21 cellular contexts compared by ENCODE assay signal in the genomic region with DNA sequence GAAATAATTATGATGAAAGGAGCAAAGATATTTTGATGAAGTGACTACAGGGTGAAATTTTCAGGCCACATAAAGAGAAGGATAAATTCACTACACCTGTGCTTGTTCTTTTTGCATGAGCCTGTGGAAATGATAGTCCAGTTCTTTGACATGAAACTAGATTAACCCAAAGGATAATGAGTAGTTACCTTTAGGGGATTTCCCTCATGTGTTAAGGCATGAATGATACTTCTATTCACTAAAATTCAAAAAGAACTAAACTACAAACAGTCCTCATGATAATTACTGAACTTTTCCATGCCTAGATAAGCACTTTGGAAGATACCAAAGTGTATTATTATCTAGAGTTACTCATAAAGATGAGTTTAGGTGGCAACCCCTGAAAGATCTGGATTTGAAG.
DNase-seq lines count a peak whose midpoint lies in the region; ATAC-seq, FAIRE-seq and TF ChIP-seq lines count a peak whose summit lies in the region.
"Had no signal": no experiment of that assay in that cellular context is flagged by ENCODE, and none has a peak within 500 bp of the region (broad histone marks: within the 10 kb centered on the region; RNA-seq: fewer than 3 reads in every experiment).

No MANE protein-coding gene starts in this region.

- CTCF ChIA-PET in activated CD8-positive, alpha-beta T cell treated with anti-CD3 and anti-CD28 coated beads for 36 hours (lab: Charles Lee): no interaction called here
- CTCF ChIA-PET in activated CD8-positive, alpha-beta T cell treated with anti-CD3 and anti-CD28 coated beads, Interleukin-2, amount 10 ng/mL, durations not matched to agents 7 days and 5 days (lab: Charles Lee): interaction anchor here (1.0 to 2.2 kb wide), 3 partner anchors 10 to 230 kb away, joined by 3 to 8 read pairs (median 5); no protein-coding TSS in a partner anchor
- CTCF ChIA-PET in T-cell (lab: Charles Lee): interaction anchor here in 1 of 2 donors (1.0 kb wide), 1 partner anchor 230 kb away, joined by 3 read pairs; no protein-coding TSS in a partner anchor

- H3K27me3 Mint-ChIP-seq in activated CD8-positive, alpha-beta T cell treated with anti-CD3 and anti-CD28 coated beads for 36 hours: no peaks in the 10 kb centered on the region
- no peaks in the 10 kb centered on the region for H3K27me3 Mint-ChIP-seq in activated CD8-positive, alpha-beta T cell treated with anti-CD3 and anti-CD28 coated beads, Interleukin-2, amount 10 ng/mL, durations not matched to agents 7 days and 5 days (ENCODE audit: low read depth)
- H3K27me3 Mint-ChIP-seq in T-cell: peaks cover 0 to 2% of the 10 kb centered on the region in 2 donors

- peaks cover 17% of the 10 kb centered on the region for H3K36me3 Mint-ChIP-seq in activated CD8-positive, alpha-beta T cell treated with anti-CD3 and anti-CD28 coated beads for 36 hours (ENCODE audit: low read depth)
- H3K36me3 Mint-ChIP-seq in activated CD8-positive, alpha-beta T cell treated with anti-CD3 and anti-CD28 coated beads, Interleukin-2, amount 10 ng/mL, durations not matched to agents 7 days and 5 days (ENCODE audit: low read depth): peaks cover 51% of the 10 kb centered on the region
- peaks cover 10% of the 10 kb centered on the region for H3K36me3 Mint-ChIP-seq in T-cell

- H3K4me1 Mint-ChIP-seq in activated CD8-positive, alpha-beta T cell treated with anti-CD3 and anti-CD28 coated beads for 36 hours (ENCODE audit: low read depth): peaks cover 44% of the 10 kb centered on the region
- peaks cover 19% of the 10 kb centered on the region for H3K4me1 Mint-ChIP-seq in activated CD8-positive, alpha-beta T cell treated with anti-CD3 and anti-CD28 coated beads, Interleukin-2, amount 10 ng/mL, durations not matched to agents 7 days and 5 days (ENCODE audit: low read depth)
- peaks cover 5 to 7% (median 6%) of the 10 kb centered on the region in 3 donors for H3K4me1 Mint-ChIP-seq in T-cell

- ATAC-seq in activated CD8-positive, alpha-beta T cell treated with anti-CD3 and anti-CD28 coated beads for 36 hours: peak; percentile 43
- ATAC-seq in activated CD8-positive, alpha-beta T cell treated with anti-CD3 and anti-CD28 coated beads, Interleukin-2, amount 10 ng/mL, durations not matched to agents 7 days and 5 days: no peak
- no peak for ATAC-seq in T-cell (replicated peaks in 1 of 4)

- peaks cover 85% of the 10 kb centered on the region for H3K36me3 ChIP-seq in Loucy (ENCODE audit: insufficient read depth, low read length)
- H3K36me3 ChIP-seq: Peyer's patch had no signal

- peaks cover 99% of the 10 kb centered on the region for H4K20me1 ChIP-seq in Loucy (ENCODE audit: insufficient read depth, low read length, poor library complexity, severe bottlenecking)

- intact Hi-C loops in activated CD8-positive, alpha-beta T cell treated with anti-CD3 and anti-CD28 coated beads for 36 hours (cut with micrococcal nuclease): no loop called here

- H3K4me1 ChIP-seq in Loucy (ENCODE audit: insufficient read depth, low read length, poor library complexity, severe bottlenecking): peaks cover 37% of the 10 kb centered on the region
- H3K4me1 ChIP-seq: Caco-2, Peyer's patch had no signal

- H3K9me3 ChIP-seq in Loucy (ENCODE audit: insufficient read depth, low read depth, low read length): no peaks in the 10 kb centered on the region
- H3K9me3 ChIP-seq: Caco-2, Peyer's patch had no signal

- TF ChIP-seq CTCF in activated CD8-positive, alpha-beta T cell treated with anti-CD3 and anti-CD28 coated beads for 36 hours (IDR thresholded peaks at IDR 0.05): no peak
- TF ChIP-seq CTCF in D721Med (IDR thresholded peaks at IDR 0.05; ENCODE audit: insufficient read depth, missing control alignments) (no peak), Loucy (conservative IDR thresholded peaks at IDR 0.05; ENCODE audit: low read length) (no peak)

- no peak for DNase-seq in activated CD8-positive, alpha-beta T cell treated with anti-CD3 and anti-CD28 coated beads for 36 hours
- no peak for DNase-seq in activated CD8-positive, alpha-beta T cell treated with anti-CD3 and anti-CD28 coated beads, Interleukin-2, amount 10 ng/mL, durations not matched to agents 7 days and 5 days
- DNase-seq in D721Med (ENCODE audit: insufficient read length, low spot score): no peak
- no peak for DNase-seq in epithelial cell of prostate (ENCODE audit: low read depth, low spot score)
- DNase-seq in T-helper 2 cell: no peak
- DNase-seq in EL: no peak
- no peak for DNase-seq in T-cell
- DNase-seq: Caco-2, DMS79, GDM1, GOT3, HFFc6, KG1, NCI-H1417, NCI-H2029, NCI-H2171 treated with DMSO at 0.1 percent for 48 hours, NCI-H510A treated with DMSO at 0.1 percent for 48 hours, Peyer's patch, SHP77 had no signal

- no peaks in the 10 kb centered on the region for H3K9me2 ChIP-seq in Loucy (replicated peaks; ENCODE audit: low read depth, low read length)

- H3K9me3 Mint-ChIP-seq in activated CD8-positive, alpha-beta T cell treated with anti-CD3 and anti-CD28 coated beads for 36 hours: peaks cover 3% of the 10 kb centered on the region
- H3K9me3 Mint-ChIP-seq in activated CD8-positive, alpha-beta T cell treated with anti-CD3 and anti-CD28 coated beads, Interleukin-2, amount 10 ng/mL, durations not matched to agents 7 days and 5 days (ENCODE audit: insufficient read depth): no peaks in the 10 kb centered on the region
- H3K9me3 Mint-ChIP-seq in T-cell: peaks cover 0 to 5% (median 0%) of the 10 kb centered on the region in 3 donors
- H3K9me3 Mint-ChIP-seq: HFFc6 had no signal

- FAIRE-seq in D721Med (lab: Jason Lieb, UNC): peak; percentile 90

- H3K4me3 Mint-ChIP-seq in activated CD8-positive, alpha-beta T cell treated with anti-CD3 and anti-CD28 coated beads for 36 hours: no peak overlapping the region
- no peak overlapping the region for H3K4me3 Mint-ChIP-seq in activated CD8-positive, alpha-beta T cell treated with anti-CD3 and anti-CD28 coated beads, Interleukin-2, amount 10 ng/mL, durations not matched to agents 7 days and 5 days
- H3K4me3 Mint-ChIP-seq in T-cell: no peak overlapping the region
- H3K4me3 Mint-ChIP-seq: CD14-positive monocyte, HFFc6 had no signal

- peaks cover 13% of the 10 kb centered on the region; the same call in 1 of the 2 replicates for H3F3A ChIP-seq in Loucy (ENCODE audit: low read depth)

- H3K9ac ChIP-seq in Loucy (ENCODE audit: low read depth, low read length, poor library complexity, severe bottlenecking): no peak overlapping the region

- no peak overlapping the region for H2AFZ ChIP-seq in Loucy (ENCODE audit: low read length)

- peak overlapping the region; percentile 94 for H3K27ac ChIP-seq in epithelial cell of prostate
- H3K27ac ChIP-seq: Peyer's patch had no signal

- POLR2A ChIA-PET in activated CD8-positive, alpha-beta T cell treated with anti-CD3 and anti-CD28 coated beads for 36 hours (lab: Charles Lee): no interaction called here
- POLR2A ChIA-PET in activated CD8-positive, alpha-beta T cell treated with anti-CD3 and anti-CD28 coated beads, Interleukin-2, amount 10 ng/mL, durations not matched to agents 7 days and 5 days (lab: Charles Lee): no interaction called here
- POLR2A ChIA-PET in T-cell (lab: Charles Lee): no interaction called here

- H3K4me2 ChIP-seq in Loucy (ENCODE audit: low read depth, low read length, poor library complexity, severe bottlenecking): peak overlapping the region; percentile 0

- H3K27ac Mint-ChIP-seq in activated CD8-positive, alpha-beta T cell treated with anti-CD3 and anti-CD28 coated beads for 36 hours: no peak overlapping the region
- no peak overlapping the region for H3K27ac Mint-ChIP-seq in activated CD8-positive, alpha-beta T cell treated with anti-CD3 and anti-CD28 coated beads, Interleukin-2, amount 10 ng/mL, durations not matched to agents 7 days and 5 days
- no peak overlapping the region for H3K27ac Mint-ChIP-seq in T-cell
- H3K27ac Mint-ChIP-seq: CD14-positive monocyte, HFFc6 had no signal

- H3K79me2 ChIP-seq in Loucy (ENCODE audit: insufficient read depth, low read length): peaks cover 99% of the 10 kb centered on the region

- H3K27me3 ChIP-seq in Loucy (ENCODE audit: insufficient read depth, low read length, poor library complexity, severe bottlenecking): no peaks in the 10 kb centered on the region
- H3K27me3 ChIP-seq: Peyer's patch had no signal

- no peak overlapping the region for H3K4me3 ChIP-seq in Loucy (ENCODE audit: low read length, poor library complexity, severe bottlenecking)
- H3K4me3 ChIP-seq: Peyer's patch had no signal
